Comparison of ENCODE assay signal across 2 cellular contexts in the genomic region with DNA sequence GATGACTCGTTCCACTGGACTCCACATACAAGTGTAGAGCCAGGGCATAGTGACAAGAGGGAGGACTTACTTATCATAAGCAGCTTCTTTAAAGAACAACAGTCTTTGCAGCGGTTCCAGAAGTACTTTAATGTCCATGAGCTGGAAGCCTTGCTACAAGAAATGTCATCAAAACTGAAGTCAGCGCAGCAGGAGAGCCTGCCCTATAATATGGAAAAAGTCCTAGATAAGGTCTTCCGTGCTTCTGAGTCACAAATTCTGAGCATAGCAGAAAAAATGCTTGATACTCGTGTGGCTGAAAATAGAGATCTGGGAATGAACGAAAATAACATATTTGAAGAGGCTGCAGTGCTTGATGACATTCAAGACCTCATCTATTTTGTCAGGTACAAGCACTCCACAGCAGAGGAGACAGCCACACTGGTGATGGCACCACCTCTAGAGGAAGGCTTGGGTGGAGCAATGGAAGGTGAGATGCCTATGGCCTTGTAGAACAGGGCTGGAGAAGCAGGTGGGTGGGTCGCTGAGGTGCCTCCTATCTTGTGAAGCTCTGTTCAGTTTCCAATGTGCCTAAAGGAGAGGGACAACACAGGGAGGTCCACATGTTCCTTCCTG.
TF ChIP-seq lines count a peak whose summit lies in the region.

No MANE protein-coding gene starts in this region.

TF ChIP-seq in IMR-90, 13 proteins besides CTCF, POLR2A, EP300 and RAD21:
- TF ChIP-seq RCOR1 (IDR thresholded peaks at IDR 0.05; ENCODE audit: insufficient replicate concordance, low read length) = no peak

TF ChIP-seq in K562, 482 proteins besides CTCF, POLR2A, EP300 and RAD21:
- TF ChIP-seq XRCC4 (IDR thresholded peaks at IDR 0.05; ENCODE audit: extremely low read depth, insufficient read depth, insufficient read length) (no peak), SOX6 (IDR thresholded peaks at IDR 0.05) (no peak), ZNF436 (CRISPR knock-in tag; IDR thresholded peaks at IDR 0.05) (no peak), ZC3H11A (IDR thresholded peaks at IDR 0.05; ENCODE audit: low read depth, low read length) (no peak), REST (CRISPR knock-in tag; IDR thresholded peaks at IDR 0.05; ENCODE audit: low read depth) (no peak), NCOA1 (IDR thresholded peaks at IDR 0.05; ENCODE audit: low read depth) (no peak), ZNF280A (IDR thresholded peaks at IDR 0.05; ENCODE audit: low read depth, partially characterized antibody) (no peak)
- TF ChIP-seq, protein P1, sequence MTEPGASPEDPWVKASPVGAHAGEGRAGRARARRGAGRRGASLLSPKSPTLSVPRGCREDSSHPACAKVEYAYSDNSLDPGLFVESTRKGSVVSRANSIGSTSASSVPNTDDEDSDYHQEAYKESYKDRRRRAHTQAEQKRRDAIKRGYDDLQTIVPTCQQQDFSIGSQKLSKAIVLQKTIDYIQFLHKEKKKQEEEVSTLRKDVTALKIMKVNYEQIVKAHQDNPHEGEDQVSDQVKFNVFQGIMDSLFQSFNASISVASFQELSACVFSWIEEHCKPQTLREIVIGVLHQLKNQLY (CRISPR knock-in tag; conservative IDR thresholded peaks at IDR 0.05) = no peak
- TF ChIP-seq, protein P2, sequence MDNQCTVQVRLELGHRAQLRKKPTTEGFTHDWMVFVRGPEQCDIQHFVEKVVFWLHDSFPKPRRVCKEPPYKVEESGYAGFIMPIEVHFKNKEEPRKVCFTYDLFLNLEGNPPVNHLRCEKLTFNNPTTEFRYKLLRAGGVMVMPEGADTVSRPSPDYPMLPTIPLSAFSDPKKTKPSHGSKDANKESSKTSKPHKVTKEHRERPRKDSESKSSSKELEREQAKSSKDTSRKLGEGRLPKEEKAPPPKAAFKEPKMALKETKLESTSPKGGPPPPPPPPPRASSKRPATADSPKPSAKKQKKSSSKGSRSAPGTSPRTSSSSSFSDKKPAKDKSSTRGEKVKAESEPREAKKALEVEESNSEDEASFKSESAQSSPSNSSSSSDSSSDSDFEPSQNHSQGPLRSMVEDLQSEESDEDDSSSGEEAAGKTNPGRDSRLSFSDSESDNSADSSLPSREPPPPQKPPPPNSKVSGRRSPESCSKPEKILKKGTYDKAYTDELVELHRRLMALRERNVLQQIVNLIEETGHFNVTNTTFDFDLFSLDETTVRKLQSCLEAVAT (IDR thresholded peaks at IDR 0.05) = no peak
